ENCODE assay signal across 9 cellular contexts in genomic region chr7:100214356-100214755, GRCh38. TPM values are rescaled to one million over a fixed set of nuclear protein-coding genes. Genes with fewer than 3 reads are reported as not detected.
DNase-seq lines count a peak whose midpoint lies in the region; ATAC-seq, FAIRE-seq and TF ChIP-seq lines count a peak whose summit lies in the region.
"Not testable (repeated sequence)": the region's sequence is repeated elsewhere in the genome, so short reads cannot be mapped to it uniquely, and the experiment has no call there.
"Had no signal": no experiment of that assay in that cellular context is flagged by ENCODE, and none has a peak within 500 bp of the region (broad histone marks: within the 10 kb centered on the region; RNA-seq: fewer than 3 reads in every experiment).

No MANE protein-coding gene starts in this region.

- ATAC-seq in CD8-positive, alpha-beta T cell, result not testable (repeated sequence)
- ATAC-seq in PC-3 (peak; percentile 85), K562 (peak; percentile 25)

- in situ Hi-C loops in K562 (cut with MboI), result loop anchor here (5.0 to 10.0 kb wide), 2 partner anchors 82 to 220 kb away; no protein-coding TSS in a partner anchor
- in situ Hi-C loops in transverse colon (cut with MboI; ENCODE audit: low pct_ligation_motif_present in 1 of 4, low pct_unique_long_range_greater_than_20kb in 1 of 4, low sequenced_read_pairs in 3 of 4), result not testable (repeated sequence)

- not testable (repeated sequence) for DNase-seq in CD8-positive, alpha-beta T cell
- peak; percentile 64 for DNase-seq in PC-3
- peak; percentile 22 for DNase-seq in activated CD4-positive, alpha-beta memory T cell treated with anti-CD3 and anti-CD28 coated beads for 36 hours
- peak in 1 of 4 experiments; percentile 42 for DNase-seq in K562 (ENCODE audit: extremely low read depth in 1 of 4, low spot score in 3 of 4)
- DNase-seq in mucosa of gallbladder (ENCODE audit: low spot score), result peak; percentile 44
- DNase-seq in transverse colon, result peak; percentile 68

- not testable (repeated sequence) for H3K9me3 ChIP-seq in CD8-positive, alpha-beta T cell (ENCODE audit: low read length); PC-3 (ENCODE audit: low read length); K562 (replicated peaks; ENCODE audit: control insufficient read depth, insufficient read depth, low read depth, low read length); transverse colon

- not testable (repeated sequence) for H3F3A ChIP-seq in PC-3 (ENCODE audit: low read length, unreplicated experiment)

- not testable (repeated sequence) for FAIRE-seq in K562 (lab: Jason Lieb, UNC)

- TF ChIP-seq CTCF in CD8-positive, alpha-beta T cell (IDR thresholded peaks at IDR 0.05); PC-3 (conservative IDR thresholded peaks at IDR 0.05; ENCODE audit: low read depth, low read length); K562 (IDR thresholded peaks at IDR 0.05 in 2 of 3, conservative IDR thresholded peaks at IDR 0.05 in 1 of 3; ENCODE audit: insufficient read depth in 2 of 3, low read depth in 1 of 3, low read length in 3 of 3); transverse colon (IDR thresholded peaks at IDR 0.05): not testable (repeated sequence)

- H3K27me3 ChIP-seq in CD8-positive, alpha-beta T cell (ENCODE audit: insufficient read depth, low read length); PC-3 (ENCODE audit: low read length); K562 (ENCODE audit: control insufficient read depth in 2 of 2, insufficient read depth in 2 of 2, low read length in 2 of 2); transverse colon: not testable (repeated sequence)

- POLR2A ChIA-PET in CD8-positive, alpha-beta T cell (lab: Charles Lee), result interaction anchor here (1.0 kb wide), 1 partner anchor 24 kb away, joined by 3 read pairs; no protein-coding TSS in a partner anchor
- POLR2A ChIA-PET in PC-3 (lab: Charles Lee; ENCODE audit: unreplicated experiment); activated CD4-positive, alpha-beta memory T cell treated with anti-CD3 and anti-CD28 coated beads for 36 hours (lab: Charles Lee); K562 (lab: Yijun Ruan, JAX): not testable (repeated sequence)

- H3K27ac Mint-ChIP-seq in CD8-positive, alpha-beta T cell, result peak overlapping the region; percentile 78
- H3K27ac Mint-ChIP-seq in activated CD4-positive, alpha-beta memory T cell treated with anti-CD3 and anti-CD28 coated beads for 36 hours, result peak overlapping the region; percentile 15

- not testable (repeated sequence) for H3K9me1 ChIP-seq in K562 (ENCODE audit: control insufficient read depth, insufficient read depth, low read length)

- not testable (repeated sequence) for H3K36me3 Mint-ChIP-seq in CD8-positive, alpha-beta T cell
- H3K36me3 Mint-ChIP-seq in activated CD4-positive, alpha-beta memory T cell treated with anti-CD3 and anti-CD28 coated beads for 36 hours, result peaks cover 10% of the 10 kb centered on the region

- BruUV-seq in PC-3 (replicated peaks; lab: Mats Ljungman, UMichigan); K562 (replicated peaks; lab: Mats Ljungman, UMichigan): not testable (repeated sequence)

- not testable (repeated sequence) for TF ChIP-seq POLR2A in K562 (conservative IDR thresholded peaks at IDR 0.05); transverse colon (IDR thresholded peaks at IDR 0.05)

- peaks cover 71% of the 10 kb centered on the region for H3K4me1 Mint-ChIP-seq in CD8-positive, alpha-beta T cell (ENCODE audit: low read depth)
- H3K4me1 Mint-ChIP-seq in activated CD4-positive, alpha-beta memory T cell treated with anti-CD3 and anti-CD28 coated beads for 36 hours (ENCODE audit: low read depth), result peaks cover 61% of the 10 kb centered on the region

- H3K4me3 ChIP-seq in CD8-positive, alpha-beta T cell (ENCODE audit: low read depth, low read length); PC-3 (ENCODE audit: low read length); K562; transverse colon: not testable (repeated sequence)

- not testable (repeated sequence) for H2AFZ ChIP-seq in PC-3 (ENCODE audit: low read length); K562 (ENCODE audit: low read depth, low read length)

- not testable (repeated sequence) for H3K4me2 ChIP-seq in PC-3 (ENCODE audit: low read length); K562 (ENCODE audit: insufficient read depth, low read length)

- not testable (repeated sequence) for H3K27me3 Mint-ChIP-seq in CD8-positive, alpha-beta T cell (ENCODE audit: low read depth); activated CD4-positive, alpha-beta memory T cell treated with anti-CD3 and anti-CD28 coated beads for 36 hours

- TF ChIP-seq EP300 in K562 (IDR thresholded peaks at IDR 0.05; ENCODE audit: low read length); transverse colon (IDR thresholded peaks at IDR 0.05; ENCODE audit: low read depth): not testable (repeated sequence)

- TF ChIP-seq RAD21 in K562 (CRISPR knock-in tag; conservative IDR thresholded peaks at IDR 0.05 in 1 of 2, IDR thresholded peaks at IDR 0.05 in 1 of 2), result not testable (repeated sequence)

- not testable (repeated sequence) for H3K9me2 ChIP-seq in PC-3 (replicated peaks; ENCODE audit: low read length)

- 47% methylated on average over 5 of the region's 5 CpGs for WGBS in K562 (ENCODE audit: insufficient coverage, low coverage, missing lambda C conversion rate)
- WGBS in transverse colon (ENCODE audit: low coverage in 1 of 2), 2 donors, result 40% methylated on average over 2 to 5 of the region's 5 CpGs

- not testable (repeated sequence) for H3K79me2 ChIP-seq in PC-3 (ENCODE audit: low read length); K562 (ENCODE audit: control insufficient read depth, insufficient read depth, low read length)

- H3K9me3 Mint-ChIP-seq in CD8-positive, alpha-beta T cell; activated CD4-positive, alpha-beta memory T cell treated with anti-CD3 and anti-CD28 coated beads for 36 hours: not testable (repeated sequence)

- H3K4me1 ChIP-seq in CD8-positive, alpha-beta T cell (ENCODE audit: insufficient read depth, low read length), result peaks cover 74% of the 10 kb centered on the region
- not testable (repeated sequence) for H3K4me1 ChIP-seq in PC-3 (ENCODE audit: insufficient read depth, low read length)
- H3K4me1 ChIP-seq in K562 (replicated peaks in 1 of 2; ENCODE audit: control insufficient read depth in 2 of 2, insufficient read depth in 2 of 2, low read length in 2 of 2), result peaks cover 10 to 12% of the 10 kb centered on the region in 2 experiments
- H3K4me1 ChIP-seq in transverse colon, result peaks cover 0 to 41% (median 4%) of the 10 kb centered on the region in 4 donors

- H4K20me1 ChIP-seq in PC-3 (ENCODE audit: low read length); K562 (replicated peaks; ENCODE audit: control insufficient read depth, insufficient read depth, low read length): not testable (repeated sequence)

- CTCF ChIA-PET in CD8-positive, alpha-beta T cell (lab: Charles Lee), result interaction anchor here (8.1 kb wide), 1 partner anchor 83 kb away, joined by 112 read pairs; no protein-coding TSS in a partner anchor
- CTCF ChIA-PET in PC-3 (lab: Charles Lee), result not testable (repeated sequence)
- CTCF ChIA-PET in activated CD4-positive, alpha-beta memory T cell treated with anti-CD3 and anti-CD28 coated beads for 36 hours (lab: Charles Lee), result interaction anchor here (0.9 kb wide), 1 partner anchor 24 kb away, joined by 3 read pairs; no protein-coding TSS in a partner anchor
- CTCF ChIA-PET in K562 (lab: Yijun Ruan, JAX; ENCODE audit: low intra/inter-chr PET ratio), result interaction anchor here (5.3 kb wide), 1 partner anchor 82 kb away, joined by 54 read pairs; no protein-coding TSS in a partner anchor

- H3K4me3 Mint-ChIP-seq in CD8-positive, alpha-beta T cell, result peak overlapping the region; percentile 1
- H3K4me3 Mint-ChIP-seq in activated CD4-positive, alpha-beta memory T cell treated with anti-CD3 and anti-CD28 coated beads for 36 hours, result not testable (repeated sequence)

- intact Hi-C loops in CD8-positive, alpha-beta T cell (cut with DNase I, micrococcal nuclease), result loop anchor here in 1 of 2 experiments (5.0 to 10.0 kb wide), 2 partner anchors 37 to 220 kb away; partner anchors contain the start of genes GPC2 and STAG3
- intact Hi-C loops in PC-3 (cut with micrococcal nuclease) (loop anchor here (2.0 kb wide), 1 partner anchor 82 kb away; no protein-coding TSS in a partner anchor), K562 (cut with micrococcal nuclease) (loop anchor here (10.0 kb wide), 1 partner anchor 220 kb away; no protein-coding TSS in a partner anchor), transverse colon (cut with DNase I; ENCODE audit: low total_unique reads) (loop anchor here (5.0 kb wide), 1 partner anchor 77 kb away; no protein-coding TSS in a partner anchor)
- intact Hi-C loops in activated CD4-positive, alpha-beta memory T cell treated with anti-CD3 and anti-CD28 coated beads for 36 hours (cut with micrococcal nuclease), result loop anchor here (1.0 to 5.0 kb wide), 2 partner anchors 73 to 193 kb away; no protein-coding TSS in a partner anchor

- not testable (repeated sequence) for H3K27ac ChIP-seq in CD8-positive, alpha-beta T cell (ENCODE audit: low read depth, low read length); K562 (ENCODE audit: extremely low read depth, low read depth, low read length)
- H3K27ac ChIP-seq in PC-3 (ENCODE audit: low read length), result 0 out of 2 replicates have a peak overlapping the region, but pooled peaks have one; percentile 25
- peak overlapping the region; percentile 19 to 66 (median 44) for H3K27ac ChIP-seq in transverse colon

- not testable (repeated sequence) for H3K36me3 ChIP-seq in CD8-positive, alpha-beta T cell (ENCODE audit: insufficient read depth, low read length); PC-3 (ENCODE audit: low read depth, low read length); K562 (ENCODE audit: control insufficient read depth, insufficient read depth, low read length); transverse colon

- H3K9ac ChIP-seq in PC-3 (ENCODE audit: low read length); K562 (ENCODE audit: insufficient read depth in 1 of 2, low read depth in 2 of 2, low read length in 2 of 2): not testable (repeated sequence)

RNA-seq across cellular contexts. Expression of gene PVRIG, which starts 5.4 kb away (rescaled TPM):
- total RNA-seq in CD8-positive, alpha-beta T cell, result 10 to 100 TPM; 34.6 to 37.0 TPM
- total RNA-seq in PC-3 (2014; rRNA removed) (not detected in 2 replicates), K562 (2014; rRNA removed) (not detected in 2 replicates), K562 (2014; rRNA removed; fragmentation: Illumina TruSeq; extraction: Trizol) (not detected in 2 replicates), K562 (2015; rRNA removed; fragmentation: Illumina TruSeq; extraction: Trizol) (not detected in 2 replicates), K562 (2021) (0.64 TPM in 1 of 2 replicates, not detected in the other), mucosa of gallbladder (3.1 TPM), transverse colon (1 to 10 TPM in 2 of 4 donors, not detected in 2; 2.2 to 4.3 TPM)
- 10 to 100 TPM; 21.0 to 21.2 TPM for total RNA-seq in activated CD4-positive, alpha-beta memory T cell treated with anti-CD3 and anti-CD28 coated beads for 36 hours
- 0.67 TPM in 1 of 2 replicates, not detected in the other for total RNA-seq in K562 (2011; cell fraction: chromatin; rRNA removed; ENCODE audit: low replicate concordance)
- total RNA-seq in K562 (2011; cell fraction: nucleolus; rRNA removed), result not detected in 2 replicates
- total RNA-seq in K562 (2011; cell fraction: nucleoplasm; rRNA removed), result not detected in 2 replicates
- polyA plus RNA-seq in K562 (2011; rRNA removed) (not detected in 2 replicates), K562 (2014; fragmentation: Illumina TruSeq; extraction: Trizol) (not detected in 2 replicates), K562 (2014; fragmentation: Nextera tagmentation; extraction: Ambion mirVana) (not detected), K562 (2014; rRNA removed) (0.16 TPM in 1 of 2 replicates, not detected in the other)
- polyA plus RNA-seq in K562 (2011; cell fraction: cytosol; rRNA removed), result 0.06 TPM in 1 of 2 replicates, not detected in the other
- polyA plus RNA-seq in K562 (2011; cell fraction: nucleus; rRNA removed), result not detected in 2 replicates
- 0.40 and 1.0 TPM in 2 replicates for polyA plus RNA-seq in K562 (2012)
- polyA minus RNA-seq in K562 (2011; rRNA and poly(A)+ RNA removed), result not detected in 2 replicates
- polyA minus RNA-seq in K562 (2011; cell fraction: cytosol; rRNA and poly(A)+ RNA removed), result not detected in 2 replicates
- polyA minus RNA-seq in K562 (2011; cell fraction: nucleus; rRNA and poly(A)+ RNA removed), result not detected in 2 replicates
- total RNA-seq: astrocyte, osteoblast had no signal

RNA-seq across cellular contexts. Expression of gene STAG3, which starts 36.6 kb away (rescaled TPM):
- 1 to 10 TPM; 6.3 to 6.6 TPM for total RNA-seq in CD8-positive, alpha-beta T cell
- total RNA-seq in PC-3 (2014; rRNA removed) (0.07 and 1.2 TPM in 2 replicates), K562 (2014; rRNA removed) (0.54 and 2.1 TPM in 2 replicates), K562 (2014; rRNA removed; fragmentation: Illumina TruSeq; extraction: Trizol) (0.96 and 1.7 TPM in 2 replicates), K562 (2015; rRNA removed; fragmentation: Illumina TruSeq; extraction: Trizol) (1.3 and 2.5 TPM in 2 replicates), K562 (2021) (1.7 and 2.5 TPM in 2 replicates), mucosa of gallbladder (3.6 TPM), transverse colon (1 to 10 TPM in 2 of 4 donors, under 1 TPM in 1, not detected in 1; 0.96 to 9.4 (median 2.2) TPM)
- total RNA-seq in activated CD4-positive, alpha-beta memory T cell treated with anti-CD3 and anti-CD28 coated beads for 36 hours, result 10 to 100 TPM; 20.8 to 20.9 TPM
- 12.2 and 23.8 TPM in 2 replicates for total RNA-seq in K562 (2011; cell fraction: chromatin; rRNA removed; ENCODE audit: low replicate concordance)
- total RNA-seq in K562 (2011; cell fraction: nucleolus; rRNA removed), result 10.3 and 11.0 TPM in 2 replicates
- total RNA-seq in K562 (2011; cell fraction: nucleoplasm; rRNA removed), result 9.9 and 10.9 TPM in 2 replicates
- polyA plus RNA-seq in K562 (2011; rRNA removed) (2.4 and 5.1 TPM in 2 replicates), K562 (2014; fragmentation: Illumina TruSeq; extraction: Trizol) (1.3 and 1.6 TPM in 2 replicates), K562 (2014; fragmentation: Nextera tagmentation; extraction: Ambion mirVana) (1 to 10 TPM; 1.2 to 2.3 TPM), K562 (2014; rRNA removed) (1.3 and 1.9 TPM in 2 replicates)
- polyA plus RNA-seq in K562 (2011; cell fraction: cytosol; rRNA removed), result 1.5 and 3.0 TPM in 2 replicates
- 11.9 and 21.5 TPM in 2 replicates for polyA plus RNA-seq in K562 (2011; cell fraction: nucleus; rRNA removed)
- polyA plus RNA-seq in K562 (2012), result 4.9 and 11.1 TPM in 2 replicates
- 2.1 and 3.9 TPM in 2 replicates for polyA minus RNA-seq in K562 (2011; rRNA and poly(A)+ RNA removed)
- polyA minus RNA-seq in K562 (2011; cell fraction: cytosol; rRNA and poly(A)+ RNA removed), result 1.6 and 2.0 TPM in 2 replicates
- polyA minus RNA-seq in K562 (2011; cell fraction: nucleus; rRNA and poly(A)+ RNA removed), result 3.2 and 6.4 TPM in 2 replicates
- total RNA-seq: vagina had no signal

RNA-seq across cellular contexts. Expression of gene GPC2, which starts 37.2 kb away (rescaled TPM):
- 10 to 100 TPM; 10.5 to 13.3 TPM for total RNA-seq in CD8-positive, alpha-beta T cell
- total RNA-seq in PC-3 (2014; rRNA removed) (1.6 and 2.3 TPM in 2 replicates), K562 (2014; rRNA removed) (1.7 and 3.2 TPM in 2 replicates), K562 (2014; rRNA removed; fragmentation: Illumina TruSeq; extraction: Trizol) (0.83 and 1.1 TPM in 2 replicates), K562 (2015; rRNA removed; fragmentation: Illumina TruSeq; extraction: Trizol) (1.1 and 1.3 TPM in 2 replicates), K562 (2021) (4.7 and 5.1 TPM in 2 replicates), mucosa of gallbladder (5.6 TPM), transverse colon (10 to 100 TPM in 2 of 4 donors, 1 to 10 TPM in 1, not detected in 1; 3.5 to 17.2 (median 12.5) TPM)
- total RNA-seq in activated CD4-positive, alpha-beta memory T cell treated with anti-CD3 and anti-CD28 coated beads for 36 hours, result 1 to 10 TPM; 4.8 to 5.5 TPM
- 6.5 and 21.7 TPM in 2 replicates for total RNA-seq in K562 (2011; cell fraction: chromatin; rRNA removed; ENCODE audit: low replicate concordance)
- 15.8 and 17.7 TPM in 2 replicates for total RNA-seq in K562 (2011; cell fraction: nucleolus; rRNA removed)
- 10.9 and 11.9 TPM in 2 replicates for total RNA-seq in K562 (2011; cell fraction: nucleoplasm; rRNA removed)
- polyA plus RNA-seq in K562 (2011; rRNA removed) (1.5 and 3.7 TPM in 2 replicates), K562 (2014; fragmentation: Illumina TruSeq; extraction: Trizol) (1.3 and 1.7 TPM in 2 replicates), K562 (2014; fragmentation: Nextera tagmentation; extraction: Ambion mirVana) (under 1 TPM in 1 of 2 experiments, not detected in 1; 0.06 TPM), K562 (2014; rRNA removed) (7.2 and 7.7 TPM in 2 replicates)
- 3.8 and 4.6 TPM in 2 replicates for polyA plus RNA-seq in K562 (2011; cell fraction: cytosol; rRNA removed)
- 21.7 and 28.4 TPM in 2 replicates for polyA plus RNA-seq in K562 (2011; cell fraction: nucleus; rRNA removed)
- 2.0 and 5.0 TPM in 2 replicates for polyA plus RNA-seq in K562 (2012)
- 1.4 and 1.6 TPM in 2 replicates for polyA minus RNA-seq in K562 (2011; rRNA and poly(A)+ RNA removed)
- polyA minus RNA-seq in K562 (2011; cell fraction: cytosol; rRNA and poly(A)+ RNA removed), result 0.86 and 2.5 TPM in 2 replicates
- polyA minus RNA-seq in K562 (2011; cell fraction: nucleus; rRNA and poly(A)+ RNA removed), result 9.3 and 10.2 TPM in 2 replicates

RNA-seq across cellular contexts. Expression of gene GAL3ST4, which starts 45.9 kb away (rescaled TPM):
- 10 to 100 TPM; 10.2 to 11.5 TPM for total RNA-seq in CD8-positive, alpha-beta T cell
- total RNA-seq in PC-3 (2014; rRNA removed) (0.23 and 1.1 TPM in 2 replicates), K562 (2014; rRNA removed) (0.05 and 0.37 TPM in 2 replicates), K562 (2014; rRNA removed; fragmentation: Illumina TruSeq; extraction: Trizol) (0.16 and 0.18 TPM in 2 replicates), K562 (2015; rRNA removed; fragmentation: Illumina TruSeq; extraction: Trizol) (0.25 and 0.41 TPM in 2 replicates), K562 (2021) (0.54 and 1.0 TPM in 2 replicates), mucosa of gallbladder (11.2 TPM), transverse colon (1 to 10 TPM in 3 of 4 donors, not detected in 1; 2.0 to 5.1 (median 3.8) TPM)
- 1 to 10 TPM; 2.4 to 2.8 TPM for total RNA-seq in activated CD4-positive, alpha-beta memory T cell treated with anti-CD3 and anti-CD28 coated beads for 36 hours
- 1.3 and 3.7 TPM in 2 replicates for total RNA-seq in K562 (2011; cell fraction: chromatin; rRNA removed; ENCODE audit: low replicate concordance)
- 2.1 and 2.2 TPM in 2 replicates for total RNA-seq in K562 (2011; cell fraction: nucleolus; rRNA removed)
- 1.8 and 2.9 TPM in 2 replicates for total RNA-seq in K562 (2011; cell fraction: nucleoplasm; rRNA removed)
- polyA plus RNA-seq in K562 (2011; rRNA removed) (0.60 and 1.7 TPM in 2 replicates), K562 (2014; fragmentation: Illumina TruSeq; extraction: Trizol) (0.96 and 1.2 TPM in 2 replicates), K562 (2014; fragmentation: Nextera tagmentation; extraction: Ambion mirVana) (under 1 TPM; 0.15 to 0.18 TPM), K562 (2014; rRNA removed) (0.88 and 0.98 TPM in 2 replicates)
- polyA plus RNA-seq in K562 (2011; cell fraction: cytosol; rRNA removed), result 1.5 and 2.0 TPM in 2 replicates
- polyA plus RNA-seq in K562 (2011; cell fraction: nucleus; rRNA removed), result 4.9 and 6.0 TPM in 2 replicates
- 1.1 and 2.6 TPM in 2 replicates for polyA plus RNA-seq in K562 (2012)
- polyA minus RNA-seq in K562 (2011; rRNA and poly(A)+ RNA removed), result 0.28 and 0.57 TPM in 2 replicates
- 0.91 TPM in 1 of 2 replicates, not detected in the other for polyA minus RNA-seq in K562 (2011; cell fraction: cytosol; rRNA and poly(A)+ RNA removed)
- 0.13 and 0.44 TPM in 2 replicates for polyA minus RNA-seq in K562 (2011; cell fraction: nucleus; rRNA and poly(A)+ RNA removed)

RNA-seq across cellular contexts. Expression of gene TRAPPC14, which starts 55.8 kb away (rescaled TPM):
- 10 to 100 TPM; 40.6 to 47.1 TPM for total RNA-seq in CD8-positive, alpha-beta T cell
- total RNA-seq in PC-3 (2014; rRNA removed), result 19.2 and 20.3 TPM in 2 replicates
- 10 to 100 TPM; 17.9 to 19.7 TPM for total RNA-seq in activated CD4-positive, alpha-beta memory T cell treated with anti-CD3 and anti-CD28 coated beads for 36 hours
- total RNA-seq in K562 (2011; cell fraction: chromatin; rRNA removed; ENCODE audit: low replicate concordance), result 86.1 and 225 TPM in 2 replicates
- total RNA-seq in K562 (2011; cell fraction: nucleolus; rRNA removed), result 123 and 132 TPM in 2 replicates
- total RNA-seq in K562 (2011; cell fraction: nucleoplasm; rRNA removed), result 95.7 and 101 TPM in 2 replicates
- 25.6 and 27.1 TPM in 2 replicates for total RNA-seq in K562 (2014; rRNA removed)
- total RNA-seq in K562 (2014; rRNA removed; fragmentation: Illumina TruSeq; extraction: Trizol), result 7.6 and 9.9 TPM in 2 replicates
- 17.4 and 18.2 TPM in 2 replicates for total RNA-seq in K562 (2015; rRNA removed; fragmentation: Illumina TruSeq; extraction: Trizol)
- 38.2 and 45.9 TPM in 2 replicates for total RNA-seq in K562 (2021)
- polyA plus RNA-seq in K562 (2011; rRNA removed), result 5.4 and 12.1 TPM in 2 replicates
- polyA plus RNA-seq in K562 (2011; cell fraction: cytosol; rRNA removed), result 7.4 and 10.1 TPM in 2 replicates
- polyA plus RNA-seq in K562 (2011; cell fraction: nucleus; rRNA removed), result 91.6 and 168 TPM in 2 replicates
- polyA plus RNA-seq in K562 (2012), result 26.9 and 43.9 TPM in 2 replicates
- polyA plus RNA-seq in K562 (2014; fragmentation: Illumina TruSeq; extraction: Trizol), result 20.5 and 29.3 TPM in 2 replicates
- under 1 TPM; 0.42 to 0.55 TPM for polyA plus RNA-seq in K562 (2014; fragmentation: Nextera tagmentation; extraction: Ambion mirVana)
- polyA plus RNA-seq in K562 (2014; rRNA removed), result 27.9 and 43.8 TPM in 2 replicates
- polyA minus RNA-seq in K562 (2011; rRNA and poly(A)+ RNA removed), result 4.9 and 6.1 TPM in 2 replicates
- polyA minus RNA-seq in K562 (2011; cell fraction: cytosol; rRNA and poly(A)+ RNA removed), result 6.9 and 7.9 TPM in 2 replicates
- 41.7 and 45.6 TPM in 2 replicates for polyA minus RNA-seq in K562 (2011; cell fraction: nucleus; rRNA and poly(A)+ RNA removed)
- 37.1 TPM for total RNA-seq in mucosa of gallbladder
- 100 to 1,000 TPM in 1 of 4 donors, 10 to 100 TPM in 3; 43.5 to 111 (median 51.2) TPM for total RNA-seq in transverse colon
